ENCODE assay signal across 1 cellular context in the genomic region with DNA sequence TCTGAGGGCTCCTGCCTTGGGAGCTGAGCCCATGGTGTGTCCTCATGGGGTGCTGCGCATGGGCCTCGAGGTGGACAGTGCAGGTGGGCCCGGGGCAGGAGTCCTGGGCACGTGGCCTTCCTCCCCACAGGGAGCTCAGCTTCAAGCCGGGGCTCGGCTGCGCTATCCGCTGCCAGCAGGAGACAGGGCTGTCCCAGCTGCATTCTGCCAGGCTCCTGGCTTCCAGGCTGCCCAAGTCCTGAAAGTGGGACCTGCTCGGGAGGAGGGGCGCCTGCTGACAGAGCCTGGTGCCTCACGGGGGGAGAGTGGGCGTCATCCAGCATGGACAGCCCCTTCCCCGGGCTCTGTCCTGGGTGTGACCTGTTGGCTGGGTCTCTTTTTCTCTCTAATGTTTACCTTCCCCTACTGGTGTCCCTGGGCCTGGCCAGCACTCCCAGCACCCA.
TF ChIP-seq lines count a peak whose summit lies in the region.

No MANE protein-coding gene starts in this region.

TF ChIP-seq in GM23338, 12 proteins besides CTCF, POLR2A, EP300 and RAD21:
- no peak for TF ChIP-seq EZH2 (IDR thresholded peaks at IDR 0.05; ENCODE audit: low read depth, unreplicated experiment)
- TF ChIP-seq ZNF331 (CRISPR knock-in tag; IDR thresholded peaks at IDR 0.05; ENCODE audit: low read depth): no peak
- no peak for TF ChIP-seq NANOG (IDR thresholded peaks at IDR 0.05; ENCODE audit: borderline replicate concordance)
- TF ChIP-seq, protein P1, sequence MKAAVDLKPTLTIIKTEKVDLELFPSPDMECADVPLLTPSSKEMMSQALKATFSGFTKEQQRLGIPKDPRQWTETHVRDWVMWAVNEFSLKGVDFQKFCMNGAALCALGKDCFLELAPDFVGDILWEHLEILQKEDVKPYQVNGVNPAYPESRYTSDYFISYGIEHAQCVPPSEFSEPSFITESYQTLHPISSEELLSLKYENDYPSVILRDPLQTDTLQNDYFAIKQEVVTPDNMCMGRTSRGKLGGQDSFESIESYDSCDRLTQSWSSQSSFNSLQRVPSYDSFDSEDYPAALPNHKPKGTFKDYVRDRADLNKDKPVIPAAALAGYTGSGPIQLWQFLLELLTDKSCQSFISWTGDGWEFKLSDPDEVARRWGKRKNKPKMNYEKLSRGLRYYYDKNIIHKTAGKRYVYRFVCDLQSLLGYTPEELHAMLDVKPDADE (IDR thresholded peaks at IDR 0.05): no peak
- TF ChIP-seq POLR2AphosphoS5 (IDR thresholded peaks at IDR 0.05; ENCODE audit: low read depth): no peak
- no peak for TF ChIP-seq JUNB (IDR thresholded peaks at IDR 0.05; ENCODE audit: unreplicated experiment)
- no peak for TF ChIP-seq STAT1 (IDR thresholded peaks at IDR 0.05; ENCODE audit: unreplicated experiment)
- TF ChIP-seq, protein P2, sequence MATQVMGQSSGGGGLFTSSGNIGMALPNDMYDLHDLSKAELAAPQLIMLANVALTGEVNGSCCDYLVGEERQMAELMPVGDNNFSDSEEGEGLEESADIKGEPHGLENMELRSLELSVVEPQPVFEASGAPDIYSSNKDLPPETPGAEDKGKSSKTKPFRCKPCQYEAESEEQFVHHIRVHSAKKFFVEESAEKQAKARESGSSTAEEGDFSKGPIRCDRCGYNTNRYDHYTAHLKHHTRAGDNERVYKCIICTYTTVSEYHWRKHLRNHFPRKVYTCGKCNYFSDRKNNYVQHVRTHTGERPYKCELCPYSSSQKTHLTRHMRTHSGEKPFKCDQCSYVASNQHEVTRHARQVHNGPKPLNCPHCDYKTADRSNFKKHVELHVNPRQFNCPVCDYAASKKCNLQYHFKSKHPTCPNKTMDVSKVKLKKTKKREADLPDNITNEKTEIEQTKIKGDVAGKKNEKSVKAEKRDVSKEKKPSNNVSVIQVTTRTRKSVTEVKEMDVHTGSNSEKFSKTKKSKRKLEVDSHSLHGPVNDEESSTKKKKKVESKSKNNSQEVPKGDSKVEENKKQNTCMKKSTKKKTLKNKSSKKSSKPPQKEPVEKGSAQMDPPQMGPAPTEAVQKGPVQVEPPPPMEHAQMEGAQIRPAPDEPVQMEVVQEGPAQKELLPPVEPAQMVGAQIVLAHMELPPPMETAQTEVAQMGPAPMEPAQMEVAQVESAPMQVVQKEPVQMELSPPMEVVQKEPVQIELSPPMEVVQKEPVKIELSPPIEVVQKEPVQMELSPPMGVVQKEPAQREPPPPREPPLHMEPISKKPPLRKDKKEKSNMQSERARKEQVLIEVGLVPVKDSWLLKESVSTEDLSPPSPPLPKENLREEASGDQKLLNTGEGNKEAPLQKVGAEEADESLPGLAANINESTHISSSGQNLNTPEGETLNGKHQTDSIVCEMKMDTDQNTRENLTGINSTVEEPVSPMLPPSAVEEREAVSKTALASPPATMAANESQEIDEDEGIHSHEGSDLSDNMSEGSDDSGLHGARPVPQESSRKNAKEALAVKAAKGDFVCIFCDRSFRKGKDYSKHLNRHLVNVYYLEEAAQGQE (IDR thresholded peaks at IDR 0.05; ENCODE audit: unreplicated experiment): no peak
- no peak for TF ChIP-seq EZH2phosphoT487 (IDR thresholded peaks at IDR 0.05; ENCODE audit: unreplicated experiment)
- no peak for TF ChIP-seq ZNF114 (CRISPR knock-in tag; IDR thresholded peaks at IDR 0.05)
- TF ChIP-seq, protein P3, sequence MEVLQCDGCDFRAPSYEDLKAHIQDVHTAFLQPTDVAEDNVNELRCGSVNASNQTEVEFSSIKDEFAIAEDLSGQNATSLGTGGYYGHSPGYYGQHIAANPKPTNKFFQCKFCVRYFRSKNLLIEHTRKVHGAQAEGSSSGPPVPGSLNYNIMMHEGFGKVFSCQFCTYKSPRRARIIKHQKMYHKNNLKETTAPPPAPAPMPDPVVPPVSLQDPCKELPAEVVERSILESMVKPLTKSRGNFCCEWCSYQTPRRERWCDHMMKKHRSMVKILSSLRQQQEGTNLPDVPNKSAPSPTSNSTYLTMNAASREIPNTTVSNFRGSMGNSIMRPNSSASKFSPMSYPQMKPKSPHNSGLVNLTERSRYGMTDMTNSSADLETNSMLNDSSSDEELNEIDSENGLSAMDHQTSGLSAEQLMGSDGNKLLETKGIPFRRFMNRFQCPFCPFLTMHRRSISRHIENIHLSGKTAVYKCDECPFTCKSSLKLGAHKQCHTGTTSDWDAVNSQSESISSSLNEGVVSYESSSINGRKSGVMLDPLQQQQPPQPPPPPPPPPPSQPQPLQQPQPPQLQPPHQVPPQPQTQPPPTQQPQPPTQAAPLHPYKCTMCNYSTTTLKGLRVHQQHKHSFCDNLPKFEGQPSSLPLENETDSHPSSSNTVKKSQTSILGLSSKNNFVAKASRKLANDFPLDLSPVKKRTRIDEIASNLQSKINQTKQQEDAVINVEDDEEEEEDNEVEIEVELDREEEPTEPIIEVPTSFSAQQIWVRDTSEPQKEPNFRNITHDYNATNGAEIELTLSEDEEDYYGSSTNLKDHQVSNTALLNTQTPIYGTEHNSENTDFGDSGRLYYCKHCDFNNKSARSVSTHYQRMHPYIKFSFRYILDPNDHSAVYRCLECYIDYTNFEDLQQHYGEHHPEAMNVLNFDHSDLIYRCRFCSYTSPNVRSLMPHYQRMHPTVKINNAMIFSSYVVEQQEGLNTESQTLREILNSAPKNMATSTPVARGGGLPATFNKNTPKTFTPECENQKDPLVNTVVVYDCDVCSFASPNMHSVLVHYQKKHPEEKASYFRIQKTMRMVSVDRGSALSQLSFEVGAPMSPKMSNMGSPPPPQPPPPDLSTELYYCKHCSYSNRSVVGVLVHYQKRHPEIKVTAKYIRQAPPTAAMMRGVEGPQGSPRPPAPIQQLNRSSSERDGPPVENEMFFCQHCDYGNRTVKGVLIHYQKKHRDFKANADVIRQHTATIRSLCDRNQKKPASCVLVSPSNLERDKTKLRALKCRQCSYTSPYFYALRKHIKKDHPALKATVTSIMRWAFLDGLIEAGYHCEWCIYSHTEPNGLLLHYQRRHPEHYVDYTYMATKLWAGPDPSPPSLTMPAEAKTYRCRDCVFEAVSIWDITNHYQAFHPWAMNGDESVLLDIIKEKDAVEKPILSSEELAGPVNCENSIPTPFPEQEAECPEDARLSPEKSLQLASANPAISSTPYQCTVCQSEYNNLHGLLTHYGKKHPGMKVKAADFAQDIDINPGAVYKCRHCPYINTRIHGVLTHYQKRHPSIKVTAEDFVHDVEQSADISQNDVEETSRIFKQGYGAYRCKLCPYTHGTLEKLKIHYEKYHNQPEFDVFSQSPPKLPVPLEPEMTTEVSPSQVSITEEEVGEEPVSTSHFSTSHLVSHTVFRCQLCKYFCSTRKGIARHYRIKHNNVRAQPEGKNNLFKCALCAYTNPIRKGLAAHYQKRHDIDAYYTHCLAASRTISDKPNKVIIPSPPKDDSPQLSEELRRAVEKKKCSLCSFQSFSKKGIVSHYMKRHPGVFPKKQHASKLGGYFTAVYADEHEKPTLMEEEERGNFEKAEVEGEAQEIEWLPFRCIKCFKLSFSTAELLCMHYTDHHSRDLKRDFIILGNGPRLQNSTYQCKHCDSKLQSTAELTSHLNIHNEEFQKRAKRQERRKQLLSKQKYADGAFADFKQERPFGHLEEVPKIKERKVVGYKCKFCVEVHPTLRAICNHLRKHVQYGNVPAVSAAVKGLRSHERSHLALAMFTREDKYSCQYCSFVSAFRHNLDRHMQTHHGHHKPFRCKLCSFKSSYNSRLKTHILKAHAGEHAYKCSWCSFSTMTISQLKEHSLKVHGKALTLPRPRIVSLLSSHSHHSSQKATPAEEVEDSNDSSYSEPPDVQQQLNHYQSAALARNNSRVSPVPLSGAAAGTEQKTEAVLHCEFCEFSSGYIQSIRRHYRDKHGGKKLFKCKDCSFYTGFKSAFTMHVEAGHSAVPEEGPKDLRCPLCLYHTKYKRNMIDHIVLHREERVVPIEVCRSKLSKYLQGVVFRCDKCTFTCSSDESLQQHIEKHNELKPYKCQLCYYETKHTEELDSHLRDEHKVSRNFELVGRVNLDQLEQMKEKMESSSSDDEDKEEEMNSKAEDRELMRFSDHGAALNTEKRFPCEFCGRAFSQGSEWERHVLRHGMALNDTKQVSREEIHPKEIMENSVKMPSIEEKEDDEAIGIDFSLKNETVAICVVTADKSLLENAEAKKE (CRISPR knock-in tag; IDR thresholded peaks at IDR 0.05): no peak
- TF ChIP-seq CREB1 (CRISPR knock-in tag; IDR thresholded peaks at IDR 0.05; ENCODE audit: low read depth): no peak
